Comparison of ENCODE assay signal across 1 cellular context in genomic region chr16:15707332-15707731, GRCh38.
TF ChIP-seq lines count a peak whose summit lies in the region.

No MANE protein-coding gene starts in this region.

TF ChIP-seq in HepG2, 621 proteins besides CTCF, POLR2A, EP300 and RAD21:
- TF ChIP-seq ZNF501 (CRISPR knock-in tag; IDR thresholded peaks at IDR 0.05) (0 out of 2 replicates have a peak, but pooled peaks have one; percentile 11), DMTF1 (CRISPR knock-in tag; IDR thresholded peaks at IDR 0.05) (no peak)
